12 cellular contexts compared by ENCODE assay signal in the genomic region with DNA sequence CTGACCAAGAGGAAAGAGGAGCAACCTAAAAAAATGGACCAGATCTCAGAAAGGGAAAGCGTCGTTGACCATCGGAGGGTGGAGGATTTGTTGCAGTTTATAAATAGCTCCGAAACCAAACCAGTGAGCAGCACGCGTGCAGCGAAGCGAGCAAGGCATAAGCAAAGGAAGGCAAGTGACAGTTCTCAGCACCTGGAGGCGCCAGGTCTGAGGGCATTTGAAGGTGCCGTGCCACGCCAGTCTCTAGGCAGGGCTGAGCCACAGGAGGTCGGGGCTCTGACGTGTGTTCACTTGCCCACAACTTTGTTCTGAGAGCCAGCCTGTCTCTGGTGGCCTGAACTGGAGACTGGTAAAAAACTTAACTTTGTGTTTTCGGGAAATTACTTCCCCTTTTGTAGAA. TPM values are rescaled to one million over a fixed set of nuclear protein-coding genes. Genes with fewer than 3 reads are reported as not detected.
DNase-seq lines count a peak whose midpoint lies in the region; ATAC-seq and TF ChIP-seq lines count a peak whose summit lies in the region.
"Had no signal": no experiment of that assay in that cellular context is flagged by ENCODE, and none has a peak within 500 bp of the region (broad histone marks: within the 10 kb centered on the region; RNA-seq: fewer than 3 reads in every experiment).

No MANE protein-coding gene starts in this region.

- DNase-seq in chondrocyte (ENCODE audit: low spot score) = no peak
- DNase-seq in occipital lobe (lab: John Stamatoyannopoulos, UW) = no peak
- no peak for DNase-seq in A673 (ENCODE audit: low spot score)
- no peak for DNase-seq in DMS79 (lab: John Stamatoyannopoulos, UW)
- no peak for DNase-seq in foreskin melanocyte
- DNase-seq: activated CD4-positive, CD25-positive, alpha-beta regulatory T cell treated with anti-CD3 and anti-CD28 coated beads, Interleukin-2, amount 50 U/mL, for 72 hours; NCI-H1436 had no signal

- POLR2A ChIA-PET in A673 (lab: Charles Lee; ENCODE audit: low non-redundant PET) = no interaction called here

- H3K4me1 ChIP-seq in A673 (ENCODE audit: insufficient read depth, low read length, poor library complexity, severe bottlenecking) = no peaks in the 10 kb centered on the region

- TF ChIP-seq CTCF in chondrocyte (IDR thresholded peaks at IDR 0.05) = no peak
- TF ChIP-seq CTCF in A673 (conservative IDR thresholded peaks at IDR 0.05; ENCODE audit: low read depth, low read length) = no peak

- no peaks in the 10 kb centered on the region for H3K9me3 ChIP-seq in A673 (ENCODE audit: low read depth, low read length, poor library complexity, severe bottlenecking)

- ATAC-seq in GM18508 (IDR thresholded peaks at IDR 0.05; ENCODE audit: insufficient read depth, unreplicated experiment) (peak; percentile 92), GM21515 (IDR thresholded peaks at IDR 0.05; ENCODE audit: unreplicated experiment) (peak; percentile 87), HG03354 (IDR thresholded peaks at IDR 0.05; ENCODE audit: poor library complexity, severe bottlenecking, unreplicated experiment) (peak; percentile 94)
- ATAC-seq: sciatic nerve had no signal

- no peaks in the 10 kb centered on the region for H3K9me3 Mint-ChIP-seq in chondrocyte (ENCODE audit: low read depth)

- CTCF ChIA-PET in A673 (lab: Charles Lee) = no interaction called here

- no peak overlapping the region for H3K27ac ChIP-seq in A673 (ENCODE audit: low read depth, low read length, poor library complexity, severe bottlenecking)
- H3K27ac ChIP-seq: cardiac muscle cell had no signal

- peaks cover 14% of the 10 kb centered on the region for H3K4me1 Mint-ChIP-seq in chondrocyte (ENCODE audit: low read depth)

- no TSS peak for BruUV-seq in A673 (replicated peaks; lab: Mats Ljungman, UMichigan)

- H3K27ac Mint-ChIP-seq in chondrocyte (ENCODE audit: unreplicated experiment) = peak overlapping the region; percentile 17

- H3K4me3 Mint-ChIP-seq in chondrocyte (ENCODE audit: unreplicated experiment) = no peak overlapping the region

- peaks cover 54% of the 10 kb centered on the region for H3K36me3 Mint-ChIP-seq in chondrocyte (ENCODE audit: low read depth)

- H3K27me3 ChIP-seq in A673 (replicated peaks; ENCODE audit: insufficient read depth, low read depth, low read length, poor library complexity) = no peaks in the 10 kb centered on the region
- H3K27me3 ChIP-seq: cardiac muscle cell had no signal

- H3K27me3 Mint-ChIP-seq in chondrocyte (ENCODE audit: low read depth) = no peaks in the 10 kb centered on the region

- intact Hi-C loops in A673 (cut with micrococcal nuclease; ENCODE audit: unreplicated experiment) = no loop called here

- H3K36me3 ChIP-seq in A673 (ENCODE audit: insufficient read depth, low read length, poor library complexity, severe bottlenecking) = peaks cover 92% of the 10 kb centered on the region

- no peak overlapping the region for H3K4me3 ChIP-seq in A673 (ENCODE audit: low read depth, low read length, poor library complexity, severe bottlenecking)
- H3K4me3 ChIP-seq: cardiac muscle cell had no signal

RNA-seq across cellular contexts. Expression of a gene that starts 59.7 kb away (rescaled TPM):
- 23.3 to 30.7 TPM (median 29.0 TPM) in 3 replicates for total RNA-seq in chondrocyte
- total RNA-seq in occipital lobe = 5.9 TPM
- total RNA-seq in A673 (2021) = 31.9 and 32.5 TPM in 2 replicates
